ENCODE assay signal across 2 cellular contexts in the genomic region with DNA sequence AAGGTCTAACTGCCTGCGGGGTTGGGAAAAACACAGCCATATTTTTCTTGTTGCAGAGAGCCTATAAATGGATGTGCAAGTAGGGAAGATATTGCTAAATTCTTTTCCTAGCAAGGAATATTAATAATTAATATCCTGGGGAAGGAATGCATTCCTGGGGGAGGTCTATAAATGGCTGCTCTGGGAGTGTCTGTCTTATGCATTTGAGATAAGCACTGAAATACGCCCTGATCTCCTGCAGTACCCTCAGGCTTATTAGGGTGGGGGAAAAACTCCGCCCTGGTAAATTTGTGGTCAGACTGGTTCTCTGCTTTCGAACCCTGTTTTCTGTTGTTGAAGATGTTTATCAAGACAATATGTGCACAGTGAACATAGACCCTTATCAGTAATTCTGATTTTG. TPM values are rescaled to one million over a fixed set of nuclear protein-coding genes. Genes with fewer than 3 reads are reported as not detected.
"Had no signal": no experiment of that assay in that cellular context is flagged by ENCODE, and none has a peak within 500 bp of the region (broad histone marks: within the 10 kb centered on the region; RNA-seq: fewer than 3 reads in every experiment).

No MANE protein-coding gene starts in this region.

RNA-seq across cellular contexts. Expression of a gene that starts 31.3 kb away (rescaled TPM):
- total RNA-seq: naive thymus-derived CD8-positive, alpha-beta T cell; natural killer cell treated with Interleukin-12 subunit alpha and Interleukin-12 subunit beta and Interleukin-15 and Interleukin-18, amount 100 ng/mL, for 72 hours had no signal
- polyA plus RNA-seq: naive thymus-derived CD8-positive, alpha-beta T cell had no signal
